15 cellular contexts compared by ENCODE assay signal in the genomic region with DNA sequence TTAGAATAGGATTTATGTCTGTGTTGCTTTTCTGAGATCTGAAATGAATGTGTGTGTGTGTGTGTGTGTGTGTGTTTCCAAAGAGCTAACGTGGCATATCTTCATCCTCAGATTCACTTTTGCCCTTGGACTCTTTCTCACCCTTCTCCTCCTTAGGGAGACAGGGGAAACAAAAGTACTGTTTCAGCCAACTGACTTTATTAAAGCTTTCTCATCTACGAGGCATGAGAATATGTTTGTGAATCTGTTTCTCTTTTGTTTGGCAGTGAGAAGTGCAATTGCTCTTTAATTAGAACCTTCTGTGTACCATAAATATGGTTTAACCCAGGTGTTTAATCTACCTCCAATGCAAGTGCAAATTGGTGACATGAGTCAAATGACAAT.
DNase-seq lines count a peak whose midpoint lies in the region; ATAC-seq, FAIRE-seq and TF ChIP-seq lines count a peak whose summit lies in the region.
"Had no signal": no experiment of that assay in that cellular context is flagged by ENCODE, and none has a peak within 500 bp of the region (broad histone marks: within the 10 kb centered on the region; RNA-seq: fewer than 3 reads in every experiment).

No MANE protein-coding gene starts in this region.

- ATAC-seq in GM19452 (IDR thresholded peaks at IDR 0.05; ENCODE audit: unreplicated experiment) (no peak), GM19395 (IDR thresholded peaks at IDR 0.05; ENCODE audit: unreplicated experiment) (no peak)
- ATAC-seq: T-cell had no signal

- peaks cover 44% of the 10 kb centered on the region for H3F3A ChIP-seq in smooth muscle cell (ENCODE audit: low read depth)

- H3K4me1 ChIP-seq in breast epithelium (no peaks in the 10 kb centered on the region), smooth muscle cell (ENCODE audit: low read depth) (peaks cover 38% of the 10 kb centered on the region)

- peak overlapping the region; percentile 23 to 40 (median 25) for H3K4me3 ChIP-seq in breast epithelium
- peak overlapping the region; percentile 35 for H3K4me3 ChIP-seq in smooth muscle cell
- H3K4me3 ChIP-seq: BLaER1 treated with 17β-estradiol and CSF1 and Interleukin-3, amounts not matched to agents 10 nM and 100 nM; MG63; pancreas had no signal

- peak; percentile 61 for DNase-seq in GM04504 (ENCODE audit: low read depth)
- no peak for DNase-seq in breast epithelium (ENCODE audit: low spot score in 2 of 2)
- DNase-seq in iris pigment epithelial cell (ENCODE audit: low read depth), result peak; percentile 57
- no peak for DNase-seq in smooth muscle cell (lab: John Stamatoyannopoulos, UW; ENCODE audit: unreplicated experiment)
- no peak for DNase-seq in DMS79 treated with DMSO at 0.1 percent for 48 hours (lab: John Stamatoyannopoulos, UW)
- no peak for DNase-seq in D721Med (ENCODE audit: insufficient read length, low spot score)
- DNase-seq: activated CD4-positive, alpha-beta T cell treated with anti-CD3 and anti-CD28 coated beads, Interleukin-2, amount 50 U/mL, for 4 hours; activated naive CD4-positive, alpha-beta T cell treated with anti-CD3 and anti-CD28 coated beads, Interleukin-2, amount 10 ng/mL, durations not matched to agents 7 days and 5 days; MG63; NCI-H526 treated with DMSO at 0.1 percent for 48 hours; pancreas; T-cell had no signal

- H2AFZ ChIP-seq in smooth muscle cell (ENCODE audit: low read depth), result no peak overlapping the region

- no peak for FAIRE-seq in D721Med (lab: Jason Lieb, UNC)

- H3K27ac ChIP-seq in breast epithelium (peak overlapping the region; percentile 68 to 80), smooth muscle cell (ENCODE audit: low read depth) (peak overlapping the region; percentile 99)
- H3K27ac ChIP-seq: BLaER1 treated with 17β-estradiol and CSF1 and Interleukin-3, amounts not matched to agents 10 nM and 100 nM had no signal

- H3K9ac ChIP-seq in smooth muscle cell (ENCODE audit: low read depth), result peak overlapping the region; percentile 96
- H3K9ac ChIP-seq: BLaER1 treated with 17β-estradiol and CSF1 and Interleukin-3, amounts not matched to agents 10 nM and 100 nM had no signal

- WGBS in smooth muscle cell (ENCODE audit: low lambda C conversion rate), result 4% methylated on average over 2 of the region's 2 CpGs

- H3K4me2 ChIP-seq in smooth muscle cell, result peak overlapping the region; percentile 80

- no peaks in the 10 kb centered on the region for H3K9me3 ChIP-seq in breast epithelium
- no peaks in the 10 kb centered on the region for H3K9me3 ChIP-seq in smooth muscle cell (replicated peaks; ENCODE audit: low read depth)
- H3K9me3 ChIP-seq: BLaER1 treated with 17β-estradiol and CSF1 and Interleukin-3, amounts not matched to agents 10 nM and 100 nM; MG63; pancreas had no signal

- intact Hi-C loops in breast epithelium (cut with DNase I; ENCODE audit: low total_unique reads), result no loop called here

- no peaks in the 10 kb centered on the region for H3K36me3 ChIP-seq in breast epithelium
- no peaks in the 10 kb centered on the region for H3K36me3 ChIP-seq in smooth muscle cell (ENCODE audit: low read depth)
- H3K36me3 ChIP-seq: BLaER1 treated with 17β-estradiol and CSF1 and Interleukin-3, amounts not matched to agents 10 nM and 100 nM; MG63; pancreas had no signal

- peaks cover 30% of the 10 kb centered on the region for H3K79me2 ChIP-seq in smooth muscle cell (ENCODE audit: low read depth)

- no peak for TF ChIP-seq POLR2A in breast epithelium (IDR thresholded peaks at IDR 0.05)

- H3K27me3 ChIP-seq in breast epithelium (no peaks in the 10 kb centered on the region), smooth muscle cell (ENCODE audit: low read depth) (no peaks in the 10 kb centered on the region)
- H3K27me3 ChIP-seq: BLaER1 treated with 17β-estradiol and CSF1 and Interleukin-3, amounts not matched to agents 10 nM and 100 nM; MG63; pancreas had no signal

- H4K20me1 ChIP-seq in smooth muscle cell (ENCODE audit: low read depth), result no peaks in the 10 kb centered on the region
- H4K20me1 ChIP-seq: BLaER1 treated with 17β-estradiol and CSF1 and Interleukin-3, amounts not matched to agents 10 nM and 100 nM had no signal

- TF ChIP-seq CTCF in breast epithelium (IDR thresholded peaks at IDR 0.05) (no peak), smooth muscle cell (IDR thresholded peaks at IDR 0.05; ENCODE audit: borderline replicate concordance, insufficient read depth, poor library complexity, severe bottlenecking) (no peak), D721Med (IDR thresholded peaks at IDR 0.05; ENCODE audit: insufficient read depth, missing control alignments) (no peak)

Comparison
In these comparisons a context has a peak if more than half of its experiments do, and no peak if none do; other contexts are left out.
1. DNase-seq: peak in GM04504 (single experiment) and iris pigment epithelial cell (single experiment); none in breast epithelium (0 of 2), smooth muscle cell (single experiment), DMS79 treated with DMSO at 0.1 percent for 48 hours (single experiment) and D721Med (single experiment).